In genomic region chr1:45370575-45370974, GRCh38 we compare ENCODE assay signal across 17 cellular contexts. TPM values are rescaled to one million over a fixed set of nuclear protein-coding genes. Genes with fewer than 3 reads are reported as not detected.
DNase-seq lines count a peak whose midpoint lies in the region; ATAC-seq and TF ChIP-seq lines count a peak whose summit lies in the region.
"Had no signal": no experiment of that assay in that cellular context is flagged by ENCODE, and none has a peak within 500 bp of the region (broad histone marks: within the 10 kb centered on the region; RNA-seq: fewer than 3 reads in every experiment).

No MANE protein-coding gene starts in this region.

- H3K9me3 Mint-ChIP-seq in activated T-cell treated with anti-CD3 and anti-CD28 coated beads, Interleukin-2, amount 50 U/mL, for 72 hours, result no peaks in the 10 kb centered on the region
- H3K9me3 Mint-ChIP-seq: activated T-cell treated with anti-CD3 and anti-CD28 coated beads, Interleukin-2, amount 50 U/mL, for 4 hours had no signal

- 0 out of 2 replicates have a peak, but pooled peaks cover 3% of the 10 kb centered on the region for H3F3A ChIP-seq in DOHH2 (ENCODE audit: control insufficient read depth, insufficient read depth)

- H3K27me3 ChIP-seq in DOHH2 (ENCODE audit: control insufficient read depth, low read length), result no peaks in the 10 kb centered on the region

- no peaks in the 10 kb centered on the region for H3K9me2 ChIP-seq in DOHH2 (replicated peaks; ENCODE audit: control insufficient read depth, low read length)

- no peaks in the 10 kb centered on the region for H3K36me3 Mint-ChIP-seq in activated T-cell treated with anti-CD3 and anti-CD28 coated beads, Interleukin-2, amount 50 U/mL, for 72 hours (ENCODE audit: insufficient read depth in 2 of 2)

- H3K4me1 Mint-ChIP-seq in activated T-cell treated with anti-CD3 and anti-CD28 coated beads, Interleukin-2, amount 50 U/mL, for 72 hours (ENCODE audit: low read depth), result peaks cover 8% of the 10 kb centered on the region

- DNase-seq in cerebellar nuclear complex (lab: John Stamatoyannopoulos, UW), result no peak
- no peak for DNase-seq in globus pallidus (ENCODE audit: low spot score)
- DNase-seq in activated T-cell treated with anti-CD3 and anti-CD28 coated beads, Interleukin-2, amount 50 U/mL, for 72 hours, result no peak
- DNase-seq in middle frontal gyrus (ENCODE audit: extremely low spot score, low spot score), result no peak
- DNase-seq: ACHN; activated CD4-positive, alpha-beta T cell treated with anti-CD3 and anti-CD28 coated beads, Interleukin-2, amount 50 U/mL, for 4 hours; activated T-cell treated with anti-CD3 and anti-CD28 coated beads, Interleukin-2, amount 50 U/mL, for 4 hours; amniotic stem cell; Caco-2; NCI-H146; NCI-H446 treated with DMSO at 0.1 percent for 48 hours; OCI-M1 had no signal

- H3K9me3 ChIP-seq in DOHH2 (ENCODE audit: control insufficient read depth, insufficient read depth, low read length), result no peaks in the 10 kb centered on the region
- H3K9me3 ChIP-seq: Caco-2 had no signal

- TF ChIP-seq CTCF in DOHH2 (IDR thresholded peaks at IDR 0.05; ENCODE audit: low read depth, low read length, poor library complexity, severe bottlenecking), result no peak

- peak overlapping the region; percentile 4; the same call in 1 of the 2 replicates for H3K4me3 ChIP-seq in DOHH2 (ENCODE audit: low read length)

- H3K27ac Mint-ChIP-seq in activated T-cell treated with anti-CD3 and anti-CD28 coated beads, Interleukin-2, amount 50 U/mL, for 72 hours, result no peak overlapping the region

- H4K20me1 ChIP-seq in DOHH2 (ENCODE audit: control insufficient read depth, insufficient read depth, low read depth, low read length), result no peaks in the 10 kb centered on the region

- H3K4me3 Mint-ChIP-seq in activated T-cell treated with anti-CD3 and anti-CD28 coated beads, Interleukin-2, amount 50 U/mL, for 72 hours, result no peak overlapping the region
- H3K4me3 Mint-ChIP-seq: activated T-cell treated with anti-CD3 and anti-CD28 coated beads, Interleukin-2, amount 50 U/mL, for 4 hours had no signal

- H3K27me3 Mint-ChIP-seq in activated T-cell treated with anti-CD3 and anti-CD28 coated beads, Interleukin-2, amount 50 U/mL, for 72 hours (ENCODE audit: low read depth), result no peaks in the 10 kb centered on the region

- no peaks in the 10 kb centered on the region for H3K79me2 ChIP-seq in DOHH2 (ENCODE audit: control insufficient read depth, low read length)
- H3K79me2 ChIP-seq: parathyroid adenoma had no signal

- H3K4me2 ChIP-seq in DOHH2 (ENCODE audit: low read length), result no peak overlapping the region

- no peak overlapping the region for H3K27ac ChIP-seq in DOHH2 (ENCODE audit: low read depth, low read length)
- H3K27ac ChIP-seq: parathyroid adenoma had no signal

- no peaks in the 10 kb centered on the region for H3K36me3 ChIP-seq in DOHH2 (ENCODE audit: control insufficient read depth, low read length)

- ATAC-seq in GM18907 (IDR thresholded peaks at IDR 0.05; ENCODE audit: unreplicated experiment) (peak; percentile 57), GM21717 (IDR thresholded peaks at IDR 0.05; ENCODE audit: unreplicated experiment) (peak; percentile 75), HG03280 (IDR thresholded peaks at IDR 0.05; ENCODE audit: unreplicated experiment) (peak; percentile 74)
- ATAC-seq in activated T-cell treated with anti-CD3 and anti-CD28 coated beads, Interleukin-2, amount 50 U/mL, for 72 hours (replicated peaks in 1 of 2), result no peak
- ATAC-seq: activated T-cell treated with anti-CD3 and anti-CD28 coated beads, Interleukin-2, amount 50 U/mL, for 4 hours had no signal

- H3K4me1 ChIP-seq in DOHH2 (ENCODE audit: control insufficient read depth, low read length), result peaks cover 18% of the 10 kb centered on the region
- H3K4me1 ChIP-seq: Caco-2, parathyroid adenoma had no signal

RNA-seq across cellular contexts. Expression of gene MUTYH, which starts 30.3 kb away (rescaled TPM):
- total RNA-seq in activated T-cell treated with anti-CD3 and anti-CD28 coated beads, Interleukin-2, amount 50 U/mL, for 72 hours, result 10 to 100 TPM; 51.9 to 67.9 TPM

RNA-seq across cellular contexts. Expression of gene TOE1, which starts 30.6 kb away (rescaled TPM):
- total RNA-seq in activated T-cell treated with anti-CD3 and anti-CD28 coated beads, Interleukin-2, amount 50 U/mL, for 72 hours, result 10 to 100 TPM; 23.9 to 34.4 TPM

RNA-seq across cellular contexts. Expression of gene HPDL, which starts 43.9 kb away (rescaled TPM):
- total RNA-seq in activated T-cell treated with anti-CD3 and anti-CD28 coated beads, Interleukin-2, amount 50 U/mL, for 72 hours, result 1 to 10 TPM; 4.5 to 5.9 TPM

Comparison
In these comparisons a context has a peak if more than half of its experiments do, and no peak if none do; other contexts are left out.
1. ATAC-seq: peak in GM18907 (single experiment), GM21717 (single experiment) and HG03280 (single experiment); none in activated T-cell treated with anti-CD3 and anti-CD28 coated beads, Interleukin-2, amount 50 U/mL, for 72 hours (0 of 2).